ENCODE assay signal across 1 cellular context in genomic region chr14:58152569-58152857, GRCh38.
TF ChIP-seq lines count a peak whose summit lies in the region.

No MANE protein-coding gene starts in this region.

TF ChIP-seq in GM23338, 12 proteins besides CTCF, POLR2A, EP300 and RAD21 (continued from another document):
- TF ChIP-seq ZNF462 (CRISPR knock-in tag; IDR thresholded peaks at IDR 0.05) (no peak), JUNB (IDR thresholded peaks at IDR 0.05; ENCODE audit: unreplicated experiment) (no peak), NANOG (IDR thresholded peaks at IDR 0.05; ENCODE audit: borderline replicate concordance) (no peak), ZNF114 (CRISPR knock-in tag; IDR thresholded peaks at IDR 0.05) (no peak), EZH2phosphoT487 (IDR thresholded peaks at IDR 0.05; ENCODE audit: unreplicated experiment) (no peak), POLR2AphosphoS5 (IDR thresholded peaks at IDR 0.05; ENCODE audit: low read depth) (no peak), ZNF331 (CRISPR knock-in tag; IDR thresholded peaks at IDR 0.05; ENCODE audit: low read depth) (no peak)
